ENCODE assay signal across 10 cellular contexts in genomic region chr17:17387461-17388362, GRCh38.
DNase-seq lines count a peak whose midpoint lies in the region; ATAC-seq and TF ChIP-seq lines count a peak whose summit lies in the region.
"Had no signal": no experiment of that assay in that cellular context is flagged by ENCODE, and none has a peak within 500 bp of the region (broad histone marks: within the 10 kb centered on the region; RNA-seq: fewer than 3 reads in every experiment).

No MANE protein-coding gene starts in this region.

- H3K4me3 ChIP-seq in OCI-LY1 (ENCODE audit: low read depth, low read length, poor library complexity, severe bottlenecking) (no peak overlapping the region), suprapubic skin (no peak overlapping the region), vagina (no peak overlapping the region)

- H3K4me3 Mint-ChIP-seq in activated CD8-positive, alpha-beta T cell treated with anti-CD3 and anti-CD28 coated beads for 36 hours: no peak overlapping the region
- no peak overlapping the region for H3K4me3 Mint-ChIP-seq in activated CD8-positive, alpha-beta T cell treated with anti-CD3 and anti-CD28 coated beads, Interleukin-2, amount 10 ng/mL, durations not matched to agents 7 days and 5 days
- H3K4me3 Mint-ChIP-seq in glutamatergic neuron (ENCODE audit: unreplicated experiment): peak overlapping the region; percentile 74
- H3K4me3 Mint-ChIP-seq: T-cell had no signal

- no peaks in the 10 kb centered on the region for H4K20me1 ChIP-seq in OCI-LY1 (ENCODE audit: insufficient read depth, low read length)

- TF ChIP-seq POLR2A in suprapubic skin (IDR thresholded peaks at IDR 0.05) (no peak), vagina (IDR thresholded peaks at IDR 0.05) (no peak)

- intact Hi-C loops in activated CD8-positive, alpha-beta T cell treated with anti-CD3 and anti-CD28 coated beads for 36 hours (cut with micrococcal nuclease): no loop called here
- intact Hi-C loops in vagina (cut with DNase I): no loop called here

- no peaks in the 10 kb centered on the region for H3F3A ChIP-seq in OCI-LY1 (ENCODE audit: insufficient read depth, low read length)

- POLR2A ChIA-PET in activated CD8-positive, alpha-beta T cell treated with anti-CD3 and anti-CD28 coated beads for 36 hours (lab: Charles Lee): interaction anchor here (0.8 kb wide), 1 partner anchor 17 kb away, joined by 4 read pairs; no protein-coding TSS in a partner anchor
- POLR2A ChIA-PET in activated CD8-positive, alpha-beta T cell treated with anti-CD3 and anti-CD28 coated beads, Interleukin-2, amount 10 ng/mL, durations not matched to agents 7 days and 5 days (lab: Charles Lee): interaction anchor here (0.6 kb wide), 1 partner anchor 24 kb away, joined by 3 read pairs; no protein-coding TSS in a partner anchor

- WGBS in suprapubic skin: 71% methylated on average over 9 of the region's 15 CpGs

- CTCF ChIA-PET in activated CD8-positive, alpha-beta T cell treated with anti-CD3 and anti-CD28 coated beads for 36 hours (lab: Charles Lee): interaction anchor here (0.7 to 0.9 kb wide), 2 partner anchors 12 to 53 kb away, joined by 3 read pairs; no protein-coding TSS in a partner anchor
- CTCF ChIA-PET in activated CD8-positive, alpha-beta T cell treated with anti-CD3 and anti-CD28 coated beads, Interleukin-2, amount 10 ng/mL, durations not matched to agents 7 days and 5 days (lab: Charles Lee): interaction anchor here (0.5 to 1.2 kb wide), 3 partner anchors 31 to 109 kb away, joined by 3 to 5 read pairs (median 3); partner anchors contain the start of gene RASD1

- H3K27me3 ChIP-seq in OCI-LY1 (ENCODE audit: insufficient read depth, low read length) (peaks cover 8% of the 10 kb centered on the region; the same call in 1 of the 2 replicates), suprapubic skin (no peaks in the 10 kb centered on the region), vagina (no peaks in the 10 kb centered on the region)

- no peak overlapping the region for H3K9ac ChIP-seq in OCI-LY1 (ENCODE audit: low read length)

- peaks cover 19% of the 10 kb centered on the region for H3K4me1 Mint-ChIP-seq in activated CD8-positive, alpha-beta T cell treated with anti-CD3 and anti-CD28 coated beads for 36 hours (ENCODE audit: low read depth)
- peaks cover 17% of the 10 kb centered on the region for H3K4me1 Mint-ChIP-seq in activated CD8-positive, alpha-beta T cell treated with anti-CD3 and anti-CD28 coated beads, Interleukin-2, amount 10 ng/mL, durations not matched to agents 7 days and 5 days (ENCODE audit: low read depth)
- peaks cover 37% of the 10 kb centered on the region for H3K4me1 Mint-ChIP-seq in glutamatergic neuron (ENCODE audit: low read depth, unreplicated experiment)

- H3K27me3 Mint-ChIP-seq in activated CD8-positive, alpha-beta T cell treated with anti-CD3 and anti-CD28 coated beads for 36 hours: peaks cover 5% of the 10 kb centered on the region
- H3K27me3 Mint-ChIP-seq in activated CD8-positive, alpha-beta T cell treated with anti-CD3 and anti-CD28 coated beads, Interleukin-2, amount 10 ng/mL, durations not matched to agents 7 days and 5 days (ENCODE audit: low read depth): peaks cover 24% of the 10 kb centered on the region
- H3K27me3 Mint-ChIP-seq in glutamatergic neuron (ENCODE audit: unreplicated experiment): peaks cover 23% of the 10 kb centered on the region

- TF ChIP-seq EP300 in suprapubic skin (IDR thresholded peaks at IDR 0.05): no peak

- H3K4me2 ChIP-seq in OCI-LY1 (ENCODE audit: low read length): no peak overlapping the region

- H3K27ac Mint-ChIP-seq in activated CD8-positive, alpha-beta T cell treated with anti-CD3 and anti-CD28 coated beads for 36 hours: no peak overlapping the region
- H3K27ac Mint-ChIP-seq in activated CD8-positive, alpha-beta T cell treated with anti-CD3 and anti-CD28 coated beads, Interleukin-2, amount 10 ng/mL, durations not matched to agents 7 days and 5 days: no peak overlapping the region
- peak overlapping the region; percentile 98 for H3K27ac Mint-ChIP-seq in glutamatergic neuron (ENCODE audit: unreplicated experiment)
- H3K27ac Mint-ChIP-seq: T-cell had no signal

- ATAC-seq in activated CD8-positive, alpha-beta T cell treated with anti-CD3 and anti-CD28 coated beads for 36 hours: no peak
- no peak for ATAC-seq in activated CD8-positive, alpha-beta T cell treated with anti-CD3 and anti-CD28 coated beads, Interleukin-2, amount 10 ng/mL, durations not matched to agents 7 days and 5 days
- ATAC-seq: sciatic nerve, T-cell had no signal

- H3K36me3 Mint-ChIP-seq in activated CD8-positive, alpha-beta T cell treated with anti-CD3 and anti-CD28 coated beads for 36 hours (ENCODE audit: low read depth): no peaks in the 10 kb centered on the region
- no peaks in the 10 kb centered on the region for H3K36me3 Mint-ChIP-seq in activated CD8-positive, alpha-beta T cell treated with anti-CD3 and anti-CD28 coated beads, Interleukin-2, amount 10 ng/mL, durations not matched to agents 7 days and 5 days (ENCODE audit: low read depth)
- no peaks in the 10 kb centered on the region for H3K36me3 Mint-ChIP-seq in glutamatergic neuron (ENCODE audit: unreplicated experiment)
- H3K36me3 Mint-ChIP-seq: T-cell had no signal

- H2AFZ ChIP-seq in OCI-LY1 (ENCODE audit: low read length): no peak overlapping the region

- peak; percentile 32 for DNase-seq in activated CD8-positive, alpha-beta T cell treated with anti-CD3 and anti-CD28 coated beads for 36 hours
- DNase-seq in activated CD8-positive, alpha-beta T cell treated with anti-CD3 and anti-CD28 coated beads, Interleukin-2, amount 10 ng/mL, durations not matched to agents 7 days and 5 days: no peak
- DNase-seq in glutamatergic neuron: peak; percentile 40
- no peak for DNase-seq in suprapubic skin (ENCODE audit: low spot score in 2 of 2)
- DNase-seq in DMS79 treated with DMSO at 0.1 percent for 48 hours (lab: John Stamatoyannopoulos, UW): no peak
- no peak for DNase-seq in vagina (ENCODE audit: extremely low spot score in 2 of 2)
- no peak for DNase-seq in A172 (ENCODE audit: low spot score)

- no peaks in the 10 kb centered on the region for H3K9me3 Mint-ChIP-seq in activated CD8-positive, alpha-beta T cell treated with anti-CD3 and anti-CD28 coated beads for 36 hours
- H3K9me3 Mint-ChIP-seq in activated CD8-positive, alpha-beta T cell treated with anti-CD3 and anti-CD28 coated beads, Interleukin-2, amount 10 ng/mL, durations not matched to agents 7 days and 5 days (ENCODE audit: insufficient read depth): no peaks in the 10 kb centered on the region
- peaks cover 26% of the 10 kb centered on the region for H3K9me3 Mint-ChIP-seq in glutamatergic neuron (ENCODE audit: unreplicated experiment)
- H3K9me3 Mint-ChIP-seq: T-cell had no signal

- no peaks in the 10 kb centered on the region for H3K9me2 ChIP-seq in OCI-LY1 (ENCODE audit: low read depth, low read length)

- no peaks in the 10 kb centered on the region for H3K79me2 ChIP-seq in OCI-LY1 (ENCODE audit: insufficient read depth, low read length)

- H3K27ac ChIP-seq in OCI-LY1 (ENCODE audit: low read depth, low read length, poor library complexity, severe bottlenecking): no peak overlapping the region
- no peak overlapping the region for H3K27ac ChIP-seq in suprapubic skin
- no peak overlapping the region for H3K27ac ChIP-seq in vagina

- no peaks in the 10 kb centered on the region for H3K36me3 ChIP-seq in OCI-LY1 (ENCODE audit: insufficient read depth, low read length)
- H3K36me3 ChIP-seq in suprapubic skin: no peaks in the 10 kb centered on the region
- no peaks in the 10 kb centered on the region for H3K36me3 ChIP-seq in vagina

- H3K9me3 ChIP-seq in OCI-LY1 (ENCODE audit: low read length) (no peaks in the 10 kb centered on the region), suprapubic skin (no peaks in the 10 kb centered on the region), vagina (no peaks in the 10 kb centered on the region)

- TF ChIP-seq CTCF in activated CD8-positive, alpha-beta T cell treated with anti-CD3 and anti-CD28 coated beads for 36 hours (IDR thresholded peaks at IDR 0.05): peak; percentile 13
- TF ChIP-seq CTCF in OCI-LY1 (IDR thresholded peaks at IDR 0.05; ENCODE audit: low read length): peak; percentile 76
- peak; percentile 73 for TF ChIP-seq CTCF in glutamatergic neuron (IDR thresholded peaks at IDR 0.05; ENCODE audit: partially characterized antibody, unreplicated experiment)
- peak; percentile 1 to 66 for TF ChIP-seq CTCF in suprapubic skin (IDR thresholded peaks at IDR 0.05)
- TF ChIP-seq CTCF in vagina (IDR thresholded peaks at IDR 0.05): no peak

- H3K4me1 ChIP-seq in OCI-LY1 (ENCODE audit: insufficient read depth, low read length, severe bottlenecking) (no peaks in the 10 kb centered on the region), suprapubic skin (peaks cover 17% of the 10 kb centered on the region), vagina (no peaks in the 10 kb centered on the region)

Comparison
In these comparisons a context has a peak if more than half of its experiments do, and no peak if none do; other contexts are left out.
1. DNase-seq: peak in activated CD8-positive, alpha-beta T cell treated with anti-CD3 and anti-CD28 coated beads for 36 hours (single experiment) and glutamatergic neuron (single experiment); none in activated CD8-positive, alpha-beta T cell treated with anti-CD3 and anti-CD28 coated beads, Interleukin-2, amount 10 ng/mL, durations not matched to agents 7 days and 5 days (single experiment), suprapubic skin (0 of 2), DMS79 treated with DMSO at 0.1 percent for 48 hours (single experiment), vagina (0 of 2) and A172 (single experiment).
2. CTCF ChIP-seq: peak in activated CD8-positive, alpha-beta T cell treated with anti-CD3 and anti-CD28 coated beads for 36 hours (single experiment), OCI-LY1 (single experiment), glutamatergic neuron (single experiment) and suprapubic skin (2 of 2); none in vagina (0 of 3).